ENCODE assay signal across 16 cellular contexts in the genomic region with DNA sequence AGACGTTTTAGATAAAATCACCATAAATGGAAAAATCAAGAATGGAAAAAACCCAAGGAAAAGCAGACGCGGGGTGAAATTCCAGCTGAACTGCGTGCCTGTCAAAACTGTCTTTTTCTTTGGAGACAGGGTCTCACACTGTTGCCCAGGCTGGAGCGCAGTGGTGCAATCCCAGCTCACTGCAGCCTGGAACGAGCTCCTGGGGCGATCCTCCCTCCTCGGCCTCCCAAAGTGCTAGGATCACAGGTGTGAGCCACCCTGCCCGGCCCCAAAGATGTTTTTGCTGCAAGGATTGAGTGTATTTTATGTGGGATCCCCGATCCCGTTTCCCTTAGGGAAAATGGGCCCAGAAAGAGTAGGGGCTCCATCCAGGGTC. TPM values are rescaled to one million over a fixed set of nuclear protein-coding genes. Genes with fewer than 3 reads are reported as not detected.
A peak's percentile ranks its signal among the peaks of the same experiment; 100 is the strongest.
DNase-seq lines count a peak whose midpoint lies in the region; ATAC-seq, FAIRE-seq and TF ChIP-seq lines count a peak whose summit lies in the region.
"Had no signal": no experiment of that assay in that cellular context is flagged by ENCODE, and none has a peak within 500 bp of the region (broad histone marks: within the 10 kb centered on the region; RNA-seq: fewer than 3 reads in every experiment).

No MANE protein-coding gene starts in this region.

- no peaks in the 10 kb centered on the region for H3K36me3 ChIP-seq in astrocyte (ENCODE audit: insufficient read depth, low read length)

- H3K4me1 ChIP-seq in astrocyte (ENCODE audit: insufficient read depth, low read length) = peaks cover 6% of the 10 kb centered on the region

- H3K4me2 ChIP-seq in astrocyte (ENCODE audit: low read length) = peak overlapping the region; percentile 79

- no peaks in the 10 kb centered on the region for H3K9me3 ChIP-seq in astrocyte (ENCODE audit: insufficient read depth, low read depth, low read length)

- no peak for ATAC-seq in memory B cell (ENCODE audit: low read depth)
- ATAC-seq in stimulated activated naive CD8-positive, alpha-beta T cell treated with anti-CD3 and anti-CD28 coated beads, Interleukin-15, amount 100 ng/mL, for 72 hours = no peak
- no peak for ATAC-seq in GM21717 (IDR thresholded peaks at IDR 0.05; ENCODE audit: unreplicated experiment)

- no peaks in the 10 kb centered on the region for H3K79me2 ChIP-seq in astrocyte (ENCODE audit: insufficient read depth, low read length)

- H3K4me1 Mint-ChIP-seq in activated naive CD8-positive, alpha-beta T cell (ENCODE audit: low read depth) = peaks cover 7% of the 10 kb centered on the region
- peaks cover 9% of the 10 kb centered on the region for H3K4me1 Mint-ChIP-seq in activated naive CD8-positive, alpha-beta T cell treated with anti-CD3 and anti-CD28 coated beads for 36 hours
- H3K4me1 Mint-ChIP-seq in astrocyte (ENCODE audit: low read depth, unreplicated experiment) (peaks cover 3% of the 10 kb centered on the region), memory B cell (peaks cover 12% of the 10 kb centered on the region)
- H3K4me1 Mint-ChIP-seq in stimulated activated naive CD8-positive, alpha-beta T cell treated with anti-CD3 and anti-CD28 coated beads, Interleukin-15, amount 100 ng/mL, for 72 hours = peaks cover 22% of the 10 kb centered on the region

- H3K36me3 Mint-ChIP-seq in activated naive CD8-positive, alpha-beta T cell = no peaks in the 10 kb centered on the region
- H3K36me3 Mint-ChIP-seq in activated naive CD8-positive, alpha-beta T cell treated with anti-CD3 and anti-CD28 coated beads for 36 hours = no peaks in the 10 kb centered on the region
- no peaks in the 10 kb centered on the region for H3K36me3 Mint-ChIP-seq in astrocyte (ENCODE audit: low read depth, unreplicated experiment)
- H3K36me3 Mint-ChIP-seq in memory B cell = no peaks in the 10 kb centered on the region

- FAIRE-seq in astrocyte (lab: Jason Lieb, UNC) (no peak), urothelium cell line (lab: Jason Lieb, UNC) (no peak)
- FAIRE-seq: RCC 7860 had no signal

- H4K20me1 ChIP-seq in astrocyte (ENCODE audit: insufficient read depth, low read length) = peaks cover 25% of the 10 kb centered on the region

- no peak overlapping the region for H3K4me3 ChIP-seq in astrocyte (ENCODE audit: insufficient read depth, low read depth, low read length)
- H3K4me3 ChIP-seq: lung had no signal

- H3K27ac ChIP-seq in astrocyte (ENCODE audit: low read depth, low read length) = no peak overlapping the region

- H3K27ac Mint-ChIP-seq in activated naive CD8-positive, alpha-beta T cell = peak overlapping the region; percentile 6
- no peak overlapping the region for H3K27ac Mint-ChIP-seq in activated naive CD8-positive, alpha-beta T cell treated with anti-CD3 and anti-CD28 coated beads for 36 hours
- H3K27ac Mint-ChIP-seq in astrocyte (ENCODE audit: unreplicated experiment) = peak overlapping the region; percentile 41
- peak overlapping the region; percentile 28 for H3K27ac Mint-ChIP-seq in memory B cell
- peak overlapping the region in 1 of 2 donors; percentile 86 for H3K27ac Mint-ChIP-seq in stimulated activated naive CD8-positive, alpha-beta T cell treated with anti-CD3 and anti-CD28 coated beads, Interleukin-15, amount 100 ng/mL, for 72 hours

- TF ChIP-seq CTCF in astrocyte (IDR thresholded peaks at IDR 0.05; ENCODE audit: insufficient read depth, low read depth, low read length) = no peak

- no peak for DNase-seq in activated naive CD8-positive, alpha-beta T cell treated with anti-CD3 and anti-CD28 coated beads for 36 hours
- DNase-seq in astrocyte (ENCODE audit: low read depth) = no peak
- DNase-seq in memory B cell (ENCODE audit: low spot score in 2 of 2) = no peak
- DNase-seq in stimulated activated naive CD8-positive, alpha-beta T cell treated with anti-CD3 and anti-CD28 coated beads, Interleukin-15, amount 100 ng/mL, for 72 hours = no peak
- no peak for DNase-seq in urothelium cell line (ENCODE audit: low spot score)
- DNase-seq in cerebellum (ENCODE audit: low spot score) = no peak
- DNase-seq: activated CD4-positive, alpha-beta T cell treated with anti-CD3 and anti-CD28 coated beads for 4 hours; activated naive CD4-positive, alpha-beta T cell; NCI-H1694; NCI-H524 treated with DMSO at 0.1 percent for 48 hours had no signal

- no peaks in the 10 kb centered on the region for H3K27me3 Mint-ChIP-seq in activated naive CD8-positive, alpha-beta T cell
- no peaks in the 10 kb centered on the region for H3K27me3 Mint-ChIP-seq in activated naive CD8-positive, alpha-beta T cell treated with anti-CD3 and anti-CD28 coated beads for 36 hours
- peaks cover 25% of the 10 kb centered on the region for H3K27me3 Mint-ChIP-seq in astrocyte (ENCODE audit: low read depth, unreplicated experiment)
- H3K27me3 Mint-ChIP-seq in memory B cell = no peaks in the 10 kb centered on the region
- H3K27me3 Mint-ChIP-seq in stimulated activated naive CD8-positive, alpha-beta T cell treated with anti-CD3 and anti-CD28 coated beads, Interleukin-15, amount 100 ng/mL, for 72 hours = peaks cover 14% of the 10 kb centered on the region

- H3K4me3 Mint-ChIP-seq in activated naive CD8-positive, alpha-beta T cell = peak overlapping the region; percentile 57
- H3K4me3 Mint-ChIP-seq in activated naive CD8-positive, alpha-beta T cell treated with anti-CD3 and anti-CD28 coated beads for 36 hours = no peak overlapping the region
- H3K4me3 Mint-ChIP-seq in astrocyte (ENCODE audit: unreplicated experiment) = peak overlapping the region; percentile 72
- peak overlapping the region; percentile 54 for H3K4me3 Mint-ChIP-seq in memory B cell
- H3K4me3 Mint-ChIP-seq in stimulated activated naive CD8-positive, alpha-beta T cell treated with anti-CD3 and anti-CD28 coated beads, Interleukin-15, amount 100 ng/mL, for 72 hours = peak overlapping the region; percentile 68 to 85

- peaks cover 7% of the 10 kb centered on the region for H3K27me3 ChIP-seq in astrocyte (ENCODE audit: insufficient read depth, low read length)

- H2AFZ ChIP-seq in astrocyte (ENCODE audit: low read depth, low read length) = no peak overlapping the region

- H3K9me3 Mint-ChIP-seq in activated naive CD8-positive, alpha-beta T cell (ENCODE audit: low read depth) = no peaks in the 10 kb centered on the region
- no peaks in the 10 kb centered on the region for H3K9me3 Mint-ChIP-seq in activated naive CD8-positive, alpha-beta T cell treated with anti-CD3 and anti-CD28 coated beads for 36 hours
- H3K9me3 Mint-ChIP-seq in astrocyte (ENCODE audit: unreplicated experiment) = no peaks in the 10 kb centered on the region
- no peaks in the 10 kb centered on the region for H3K9me3 Mint-ChIP-seq in memory B cell
- no peaks in the 10 kb centered on the region for H3K9me3 Mint-ChIP-seq in stimulated activated naive CD8-positive, alpha-beta T cell treated with anti-CD3 and anti-CD28 coated beads, Interleukin-15, amount 100 ng/mL, for 72 hours

- no peak overlapping the region for H3K9ac ChIP-seq in astrocyte (ENCODE audit: low read length)

RNA-seq across cellular contexts. Expression of gene PEAK3, which starts 0.9 kb away (rescaled TPM):
- total RNA-seq in activated naive CD8-positive, alpha-beta T cell treated with anti-CD3 and anti-CD28 coated beads for 36 hours = not detected
- 0.18 TPM in 1 of 2 replicates, not detected in the other for total RNA-seq in astrocyte
- not detected for total RNA-seq in cerebellum
- total RNA-seq: urinary bladder had no signal

RNA-seq across cellular contexts. Expression of gene LINGO3, which starts 25.1 kb away (rescaled TPM):
- total RNA-seq in activated naive CD8-positive, alpha-beta T cell treated with anti-CD3 and anti-CD28 coated beads for 36 hours = under 1 TPM in 1 of 2 experiments, not detected in 1; 0.28 TPM
- total RNA-seq in astrocyte = not detected in 2 replicates
- 9.6 TPM for total RNA-seq in cerebellum
- total RNA-seq: cardiac septum, urinary bladder had no signal

RNA-seq across cellular contexts. Expression of gene JSRP1, which starts 26.6 kb away (rescaled TPM):
- under 1 TPM; 0.45 to 0.50 TPM for total RNA-seq in activated naive CD8-positive, alpha-beta T cell treated with anti-CD3 and anti-CD28 coated beads for 36 hours
- total RNA-seq in astrocyte (0.36 and 1.3 TPM in 2 replicates), cerebellum (not detected)

RNA-seq across cellular contexts. Expression of gene AMH, which starts 33.7 kb away (rescaled TPM):
- 1 to 10 TPM; 7.4 to 10.0 TPM for total RNA-seq in activated naive CD8-positive, alpha-beta T cell treated with anti-CD3 and anti-CD28 coated beads for 36 hours
- total RNA-seq in astrocyte (3.5 and 4.6 TPM in 2 replicates), cerebellum (1.6 TPM)
- total RNA-seq: urinary bladder had no signal

RNA-seq across cellular contexts. Expression of gene LSM7, which starts 45.5 kb away (rescaled TPM):
- 100 to 1,000 TPM; 175 to 187 TPM for total RNA-seq in activated naive CD8-positive, alpha-beta T cell treated with anti-CD3 and anti-CD28 coated beads for 36 hours
- total RNA-seq in astrocyte (91.4 and 97.6 TPM in 2 replicates), cerebellum (54.5 TPM)
